ENCODE assay signal across 9 cellular contexts in genomic region chr1:92480813-92481597, GRCh38. TPM values are rescaled to one million over a fixed set of nuclear protein-coding genes. Genes with fewer than 3 reads are reported as not detected.
DNase-seq lines count a peak whose midpoint lies in the region; ATAC-seq and TF ChIP-seq lines count a peak whose summit lies in the region.
"Had no signal": no experiment of that assay in that cellular context is flagged by ENCODE, and none has a peak within 500 bp of the region (broad histone marks: within the 10 kb centered on the region; RNA-seq: fewer than 3 reads in every experiment).

No MANE protein-coding gene starts in this region.

- no peaks in the 10 kb centered on the region for H3K79me2 ChIP-seq in parathyroid adenoma

- 18% methylated on average over 65 of the region's 65 CpGs for WGBS in right cardiac atrium

- H3K4me3 ChIP-seq in right cardiac atrium (ENCODE audit: low read length) (peak overlapping the region; percentile 64), parathyroid adenoma (ENCODE audit: low read depth, low read length) (no peak overlapping the region), breast epithelium (peak overlapping the region in 1 of 3 donors; percentile 26)

- H3K36me3 ChIP-seq in parathyroid adenoma (ENCODE audit: control insufficient read depth, insufficient read depth, low read length) (no peaks in the 10 kb centered on the region), breast epithelium (no peaks in the 10 kb centered on the region)

- peaks cover 10% of the 10 kb centered on the region for H3K4me1 ChIP-seq in right cardiac atrium (ENCODE audit: control insufficient read depth, insufficient read depth, low read length)
- H3K4me1 ChIP-seq in parathyroid adenoma: no peaks in the 10 kb centered on the region
- peaks cover 10 to 28% of the 10 kb centered on the region in 2 donors for H3K4me1 ChIP-seq in breast epithelium

- H3K4me2 ChIP-seq in parathyroid adenoma (ENCODE audit: low read length): peak overlapping the region; percentile 57

- TF ChIP-seq CTCF in parathyroid adenoma (IDR thresholded peaks at IDR 0.05) (no peak), breast epithelium (IDR thresholded peaks at IDR 0.05) (no peak)

- H2AFZ ChIP-seq in parathyroid adenoma: no peak overlapping the region

- ATAC-seq in right cardiac atrium: no peak
- ATAC-seq in HG03108 (IDR thresholded peaks at IDR 0.05; ENCODE audit: unreplicated experiment): no peak
- no peak for ATAC-seq in HG02938 (IDR thresholded peaks at IDR 0.05; ENCODE audit: unreplicated experiment)
- no peak for ATAC-seq in HG02840 (IDR thresholded peaks at IDR 0.05; ENCODE audit: low FRiP score, unreplicated experiment)

- no peaks in the 10 kb centered on the region for H3K27me3 ChIP-seq in right cardiac atrium (ENCODE audit: control insufficient read depth, insufficient read depth)
- H3K27me3 ChIP-seq in parathyroid adenoma (ENCODE audit: control insufficient read depth, insufficient read depth, low read length): peaks cover 26% of the 10 kb centered on the region
- peaks cover 8 to 65% of the 10 kb centered on the region in 2 donors for H3K27me3 ChIP-seq in breast epithelium

- no peak overlapping the region for H3K9ac ChIP-seq in parathyroid adenoma

- H3K27ac ChIP-seq in right cardiac atrium (ENCODE audit: low read length): no peak overlapping the region
- H3K27ac ChIP-seq in parathyroid adenoma: no peak overlapping the region
- H3K27ac ChIP-seq in breast epithelium: no peak overlapping the region

- no peaks in the 10 kb centered on the region for H3K9me3 ChIP-seq in right cardiac atrium (ENCODE audit: control insufficient read depth, low read length)
- H3K9me3 ChIP-seq in parathyroid adenoma (ENCODE audit: control insufficient read depth, low read length): no peaks in the 10 kb centered on the region
- no peaks in the 10 kb centered on the region for H3K9me3 ChIP-seq in breast epithelium

- DNase-seq in ELF-1 (ENCODE audit: low read depth, low spot score) (peak; percentile 69), NCI-H526 treated with DMSO at 0.1 percent for 48 hours (lab: John Stamatoyannopoulos, UW) (peak; percentile 29), right cardiac atrium (peak in 2 of 3 donors; percentile 34 to 42), breast epithelium (ENCODE audit: low spot score in 2 of 2) (no peak)
- DNase-seq: T-helper 9 cell had no signal

- no peak for TF ChIP-seq POLR2A in breast epithelium (IDR thresholded peaks at IDR 0.05)

- intact Hi-C loops in right cardiac atrium (cut with DNase I) (no loop called here), breast epithelium (cut with DNase I; ENCODE audit: low total_unique reads) (no loop called here)

RNA-seq across cellular contexts. Expression of gene GFI1, which starts 5.7 kb away (rescaled TPM):
- under 1 TPM in 3 of 4 donors, not detected in 1; 0.29 to 0.59 (median 0.45) TPM for total RNA-seq in right cardiac atrium
- 0.18 TPM for polyA plus RNA-seq in right cardiac atrium
- 1 to 10 TPM in 1 of 3 donors, under 1 TPM in 2; 0.80 to 1.5 (median 0.98) TPM for total RNA-seq in breast epithelium

Comparison
In these comparisons a context has a peak if more than half of its experiments do, and no peak if none do; other contexts are left out.
1. DNase-seq: peak in ELF-1 (single experiment), NCI-H526 treated with DMSO at 0.1 percent for 48 hours (single experiment) and right cardiac atrium (2 of 3); none in breast epithelium (0 of 2).